Comparison of ENCODE assay signal across 1 cellular context in the genomic region with DNA sequence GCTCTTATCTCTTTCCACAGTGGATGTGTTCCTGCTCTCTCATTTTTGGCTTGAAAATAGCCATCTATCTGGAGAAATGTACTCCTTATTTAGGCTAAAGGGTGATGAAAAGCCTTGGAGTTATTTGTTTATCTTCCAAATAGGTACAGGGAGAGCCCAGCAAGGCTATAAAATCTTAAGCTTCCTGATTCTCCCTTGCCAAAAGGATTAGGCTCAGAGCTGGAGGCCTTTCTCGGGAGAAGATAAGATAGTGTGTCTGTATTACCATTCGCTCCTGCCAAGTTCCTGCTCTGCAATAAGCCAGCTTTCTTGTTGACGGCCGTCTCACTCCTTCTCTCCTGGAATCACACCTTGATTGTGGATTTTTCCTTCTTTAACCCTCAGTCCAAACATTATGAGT.
TF ChIP-seq lines count a peak whose summit lies in the region.

No MANE protein-coding gene starts in this region.

TF ChIP-seq in SK-N-SH treated with all-trans-retinoic acid at 6 μM for 48 hours, 23 proteins besides CTCF, POLR2A, EP300 and RAD21 (continued from another document):
- TF ChIP-seq, protein P1, sequence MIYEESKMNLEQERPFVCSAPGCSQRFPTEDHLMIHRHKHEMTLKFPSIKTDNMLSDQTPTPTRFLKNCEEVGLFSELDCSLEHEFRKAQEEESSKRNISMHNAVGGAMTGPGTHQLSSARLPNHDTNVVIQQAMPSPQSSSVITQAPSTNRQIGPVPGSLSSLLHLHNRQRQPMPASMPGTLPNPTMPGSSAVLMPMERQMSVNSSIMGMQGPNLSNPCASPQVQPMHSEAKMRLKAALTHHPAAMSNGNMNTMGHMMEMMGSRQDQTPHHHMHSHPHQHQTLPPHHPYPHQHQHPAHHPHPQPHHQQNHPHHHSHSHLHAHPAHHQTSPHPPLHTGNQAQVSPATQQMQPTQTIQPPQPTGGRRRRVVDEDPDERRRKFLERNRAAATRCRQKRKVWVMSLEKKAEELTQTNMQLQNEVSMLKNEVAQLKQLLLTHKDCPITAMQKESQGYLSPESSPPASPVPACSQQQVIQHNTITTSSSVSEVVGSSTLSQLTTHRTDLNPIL (CRISPR knock-in tag; IDR thresholded peaks at IDR 0.05; ENCODE audit: low read depth), result no peak
- TF ChIP-seq TCF4 (CRISPR knock-in tag; IDR thresholded peaks at IDR 0.05; ENCODE audit: borderline replicate concordance), result no peak
- TF ChIP-seq ZFP30 (CRISPR knock-in tag; IDR thresholded peaks at IDR 0.05), result no peak
- TF ChIP-seq TOX (CRISPR knock-in tag; IDR thresholded peaks at IDR 0.05; ENCODE audit: borderline replicate concordance), result no peak
- no peak for TF ChIP-seq BACH2 (CRISPR knock-in tag; IDR thresholded peaks at IDR 0.05; ENCODE audit: borderline replicate concordance)
- TF ChIP-seq, protein P2, sequence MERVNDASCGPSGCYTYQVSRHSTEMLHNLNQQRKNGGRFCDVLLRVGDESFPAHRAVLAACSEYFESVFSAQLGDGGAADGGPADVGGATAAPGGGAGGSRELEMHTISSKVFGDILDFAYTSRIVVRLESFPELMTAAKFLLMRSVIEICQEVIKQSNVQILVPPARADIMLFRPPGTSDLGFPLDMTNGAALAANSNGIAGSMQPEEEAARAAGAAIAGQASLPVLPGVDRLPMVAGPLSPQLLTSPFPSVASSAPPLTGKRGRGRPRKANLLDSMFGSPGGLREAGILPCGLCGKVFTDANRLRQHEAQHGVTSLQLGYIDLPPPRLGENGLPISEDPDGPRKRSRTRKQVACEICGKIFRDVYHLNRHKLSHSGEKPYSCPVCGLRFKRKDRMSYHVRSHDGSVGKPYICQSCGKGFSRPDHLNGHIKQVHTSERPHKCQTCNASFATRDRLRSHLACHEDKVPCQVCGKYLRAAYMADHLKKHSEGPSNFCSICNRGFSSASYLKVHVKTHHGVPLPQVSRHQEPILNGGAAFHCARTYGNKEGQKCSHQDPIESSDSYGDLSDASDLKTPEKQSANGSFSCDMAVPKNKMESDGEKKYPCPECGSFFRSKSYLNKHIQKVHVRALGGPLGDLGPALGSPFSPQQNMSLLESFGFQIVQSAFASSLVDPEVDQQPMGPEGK (CRISPR knock-in tag; IDR thresholded peaks at IDR 0.05; ENCODE audit: borderline replicate concordance), result no peak
- TF ChIP-seq, protein P3, sequence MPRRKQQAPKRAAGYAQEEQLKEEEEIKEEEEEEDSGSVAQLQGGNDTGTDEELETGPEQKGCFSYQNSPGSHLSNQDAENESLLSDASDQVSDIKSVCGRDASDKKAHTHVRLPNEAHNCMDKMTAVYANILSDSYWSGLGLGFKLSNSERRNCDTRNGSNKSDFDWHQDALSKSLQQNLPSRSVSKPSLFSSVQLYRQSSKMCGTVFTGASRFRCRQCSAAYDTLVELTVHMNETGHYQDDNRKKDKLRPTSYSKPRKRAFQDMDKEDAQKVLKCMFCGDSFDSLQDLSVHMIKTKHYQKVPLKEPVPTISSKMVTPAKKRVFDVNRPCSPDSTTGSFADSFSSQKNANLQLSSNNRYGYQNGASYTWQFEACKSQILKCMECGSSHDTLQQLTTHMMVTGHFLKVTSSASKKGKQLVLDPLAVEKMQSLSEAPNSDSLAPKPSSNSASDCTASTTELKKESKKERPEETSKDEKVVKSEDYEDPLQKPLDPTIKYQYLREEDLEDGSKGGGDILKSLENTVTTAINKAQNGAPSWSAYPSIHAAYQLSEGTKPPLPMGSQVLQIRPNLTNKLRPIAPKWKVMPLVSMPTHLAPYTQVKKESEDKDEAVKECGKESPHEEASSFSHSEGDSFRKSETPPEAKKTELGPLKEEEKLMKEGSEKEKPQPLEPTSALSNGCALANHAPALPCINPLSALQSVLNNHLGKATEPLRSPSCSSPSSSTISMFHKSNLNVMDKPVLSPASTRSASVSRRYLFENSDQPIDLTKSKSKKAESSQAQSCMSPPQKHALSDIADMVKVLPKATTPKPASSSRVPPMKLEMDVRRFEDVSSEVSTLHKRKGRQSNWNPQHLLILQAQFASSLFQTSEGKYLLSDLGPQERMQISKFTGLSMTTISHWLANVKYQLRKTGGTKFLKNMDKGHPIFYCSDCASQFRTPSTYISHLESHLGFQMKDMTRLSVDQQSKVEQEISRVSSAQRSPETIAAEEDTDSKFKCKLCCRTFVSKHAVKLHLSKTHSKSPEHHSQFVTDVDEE (CRISPR knock-in tag; IDR thresholded peaks at IDR 0.05), result no peak
